25 cellular contexts compared by ENCODE assay signal in genomic region chr2:61167587-61167986, GRCh38.
"Had no signal": no experiment of that assay in that cellular context is flagged by ENCODE, and none has a peak within 500 bp of the region (broad histone marks: within the 10 kb centered on the region; RNA-seq: fewer than 3 reads in every experiment).

No MANE protein-coding gene starts in this region.

- ATAC-seq: activated CD4-positive, CD25-positive, alpha-beta regulatory T cell treated with anti-CD3 and anti-CD28 coated beads, Interleukin-2, amount 50 U/mL, for 24 hours; activated CD8-positive, alpha-beta memory T cell treated with anti-CD3 and anti-CD28 coated beads, Interleukin-2, amount 10 ng/mL, durations not matched to agents 7 days and 5 days; activated naive CD8-positive, alpha-beta T cell treated with anti-CD3 and anti-CD28 coated beads, Interleukin-2, amount 50 U/mL, for 24 hours; activated T-cell treated with anti-CD3 and anti-CD28 coated beads, Interleukin-2, amount 50 U/mL, for 72 hours; activated T-helper 17 cell treated with anti-CD3 and anti-CD28 coated beads, Interleukin-2, amount 50 U/mL, for 72 hours; Panc1 had no signal

- DNase-seq: activated CD4-positive, alpha-beta memory T cell treated with anti-CD3 and anti-CD28 coated beads for 36 hours; activated CD4-positive, alpha-beta T cell treated with anti-CD3 and anti-CD28 coated beads for 4 hours; activated CD4-positive, alpha-beta T cell treated with anti-CD3 and anti-CD28 coated beads, Interleukin-2, amount 50 U/mL, for 1 hour; activated CD8-positive, alpha-beta memory T cell treated with anti-CD3 and anti-CD28 coated beads, Interleukin-2, amount 10 ng/mL, durations not matched to agents 7 days and 5 days; activated gamma-delta T cell; activated naive CD4-positive, alpha-beta T cell treated with Interleukin-2 at 50 U/mL for 16 hours; activated naive CD8-positive, alpha-beta T cell treated with anti-CD3 and anti-CD28 coated beads, Interleukin-2, amount 50 U/mL, for 24 hours; activated T-cell treated with anti-CD3 and anti-CD28 coated beads, Interleukin-2, amount 50 U/mL, for 1 hour; activated T-cell treated with anti-CD3 and anti-CD28 coated beads, Interleukin-2, amount 50 U/mL, for 72 hours; amniotic stem cell; aorta; brain microvascular endothelial cell; central memory CD4-positive, alpha-beta T cell; NCI-H1105; NCI-H1417 treated with DMSO at 0.1 percent for 48 hours; NCI-H1694; NCI-H1930; NCI-H2081 treated with DMSO at 0.1 percent for 48 hours; NCI-H345; NCI-H524 treated with DMSO at 0.1 percent for 48 hours; SHP77; SK-N-SH had no signal
